1 cellular context compared by ENCODE assay signal in the genomic region with DNA sequence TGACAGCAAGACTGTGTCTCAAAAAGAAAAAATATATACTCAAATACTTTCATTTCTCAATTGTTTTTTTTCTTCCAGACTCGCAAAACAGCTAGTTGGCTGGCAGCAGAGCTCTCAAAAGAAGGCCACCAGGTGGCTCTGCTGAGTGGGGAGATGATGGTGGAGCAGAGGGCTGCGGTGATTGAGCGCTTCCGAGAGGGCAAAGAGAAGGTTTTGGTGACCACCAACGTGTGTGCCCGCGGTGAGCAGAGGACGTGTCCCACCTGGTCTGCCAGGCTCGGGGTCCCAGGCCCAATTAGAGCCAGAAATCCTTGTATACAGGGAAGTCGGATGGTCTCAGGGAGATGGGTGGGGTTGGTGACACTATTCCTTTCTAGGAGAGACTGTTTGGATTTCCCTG.
TF ChIP-seq lines count a peak whose summit lies in the region.

No MANE protein-coding gene starts in this region.

TF ChIP-seq in SK-N-SH, 30 proteins besides CTCF, POLR2A, EP300 and RAD21:
- TF ChIP-seq SMC3 (IDR thresholded peaks at IDR 0.05; ENCODE audit: low read depth, low read length) = peak; percentile 49
